Comparison of ENCODE assay signal across 13 cellular contexts in the genomic region with DNA sequence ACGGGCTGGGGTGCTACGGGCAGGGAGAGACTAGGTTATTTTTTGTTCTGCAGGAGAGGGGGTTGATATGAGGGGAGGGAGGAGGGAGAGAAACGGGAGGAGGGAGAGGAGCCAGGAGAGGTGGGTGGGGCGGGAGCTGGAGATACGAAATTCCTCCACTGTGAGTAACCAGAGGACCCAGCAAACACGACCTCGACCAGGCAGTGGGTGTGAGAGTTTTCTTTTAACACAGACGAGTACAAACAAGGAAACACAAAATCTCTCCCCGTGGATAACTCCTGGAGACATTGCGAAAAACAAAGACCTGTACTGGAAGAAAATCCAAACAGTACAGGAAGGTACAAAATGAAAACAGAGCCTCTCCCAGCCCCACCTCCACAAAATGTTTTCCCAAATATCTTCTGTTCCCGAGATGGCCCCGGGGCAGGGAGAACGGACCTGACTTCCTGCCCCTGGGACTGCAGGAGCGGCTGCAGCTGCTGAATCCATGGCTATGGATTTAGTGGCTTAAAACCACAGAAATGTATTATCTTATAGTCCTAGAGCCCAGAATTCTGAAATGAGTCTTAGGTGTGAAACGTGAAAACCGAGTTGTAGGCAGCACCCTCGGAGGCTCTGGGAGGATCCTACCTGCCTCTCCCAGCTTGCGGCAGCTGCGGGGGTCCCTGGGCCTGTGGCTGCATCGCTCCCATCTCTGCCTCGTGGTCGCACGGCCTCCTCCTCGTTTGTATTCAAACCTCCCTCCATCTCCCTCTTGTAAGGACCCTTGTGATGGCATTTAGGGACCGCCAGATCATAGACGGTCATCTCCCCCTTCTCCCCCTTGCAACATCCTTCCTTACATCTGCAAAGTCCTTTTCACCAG.
DNase-seq lines count a peak whose midpoint lies in the region; ATAC-seq and TF ChIP-seq lines count a peak whose summit lies in the region.
"Had no signal": no experiment of that assay in that cellular context is flagged by ENCODE, and none has a peak within 500 bp of the region (broad histone marks: within the 10 kb centered on the region; RNA-seq: fewer than 3 reads in every experiment).

No MANE protein-coding gene starts in this region.

- H3K4me1 ChIP-seq in GM23338 (ENCODE audit: insufficient read depth) (0 out of 2 replicates have a peak, but pooled peaks cover 7% of the 10 kb centered on the region), adipocyte (ENCODE audit: control insufficient read depth, insufficient read depth, low read length) (peaks cover 10% of the 10 kb centered on the region), smooth muscle cell (ENCODE audit: low read depth) (no peaks in the 10 kb centered on the region)

- no peak overlapping the region for H3K4me2 ChIP-seq in GM23338
- H3K4me2 ChIP-seq in smooth muscle cell: peak overlapping the region; percentile 84

- H3K79me2 ChIP-seq in GM23338 (replicated peaks; ENCODE audit: insufficient read depth): no peaks in the 10 kb centered on the region
- no peaks in the 10 kb centered on the region for H3K79me2 ChIP-seq in smooth muscle cell (ENCODE audit: low read depth)

- POLR2A ChIA-PET in T-cell (lab: Charles Lee): no interaction called here

- H3K4me1 Mint-ChIP-seq in GM23338 (peaks cover 24% of the 10 kb centered on the region), T-cell (no peaks in the 10 kb centered on the region)

- ATAC-seq in GM23338: peak; percentile 26
- ATAC-seq in T-cell (replicated peaks in 1 of 4): no peak

- H3K27ac ChIP-seq in GM23338 (ENCODE audit: low read depth) (no peak overlapping the region), smooth muscle cell (ENCODE audit: low read depth) (peak overlapping the region; percentile 82)
- H3K27ac ChIP-seq: thoracic aorta had no signal

- H3K9me3 Mint-ChIP-seq in GM23338: no peaks in the 10 kb centered on the region; the same call in 1 of the 3 replicates
- H3K9me3 Mint-ChIP-seq in T-cell: peaks cover 0 to 2% (median 0%) of the 10 kb centered on the region in 3 donors
- H3K9me3 Mint-ChIP-seq: dendritic cell treated with granulocyte-macrophage colony-stimulating factor and Interleukin-4, amounts not matched to agents 40 ng/mL and 50 ng/mL, for 4 days had no signal

- H3K36me3 Mint-ChIP-seq in GM23338 (ENCODE audit: low read depth) (no peaks in the 10 kb centered on the region), T-cell (no peaks in the 10 kb centered on the region)

- H3K27me3 Mint-ChIP-seq in GM23338 (ENCODE audit: insufficient read depth, low read depth, poor library complexity) (peaks cover 10% of the 10 kb centered on the region), T-cell (peaks cover 11 to 35% of the 10 kb centered on the region in 2 donors)

- 44% methylated on average over 23 of the region's 26 CpGs for WGBS in smooth muscle cell (ENCODE audit: low lambda C conversion rate)

- H3K9me3 ChIP-seq in adipocyte (ENCODE audit: control insufficient read depth, low read length): no peaks in the 10 kb centered on the region
- H3K9me3 ChIP-seq in smooth muscle cell (replicated peaks; ENCODE audit: low read depth): no peaks in the 10 kb centered on the region
- H3K9me3 ChIP-seq: thoracic aorta had no signal

- H3K27ac Mint-ChIP-seq in GM23338 (no peak overlapping the region), T-cell (no peak overlapping the region)
- H3K27ac Mint-ChIP-seq: dendritic cell treated with granulocyte-macrophage colony-stimulating factor and Interleukin-4, amounts not matched to agents 40 ng/mL and 50 ng/mL, for 4 days had no signal

- H3K9ac ChIP-seq in adipocyte (ENCODE audit: low read length): peak overlapping the region; percentile 39
- H3K9ac ChIP-seq in smooth muscle cell (ENCODE audit: low read depth): peak overlapping the region; percentile 70

- H3K36me3 ChIP-seq in GM23338 (ENCODE audit: insufficient read depth): no peaks in the 10 kb centered on the region
- H3K36me3 ChIP-seq in adipocyte (ENCODE audit: control insufficient read depth, insufficient read depth, low read length, severe bottlenecking): no peaks in the 10 kb centered on the region
- H3K36me3 ChIP-seq in smooth muscle cell (ENCODE audit: low read depth): no peaks in the 10 kb centered on the region
- H3K36me3 ChIP-seq: thoracic aorta had no signal

- H4K20me1 ChIP-seq in GM23338 (replicated peaks; ENCODE audit: insufficient read depth) (no peaks in the 10 kb centered on the region), smooth muscle cell (ENCODE audit: low read depth) (no peaks in the 10 kb centered on the region)

- CTCF ChIA-PET in T-cell (lab: Charles Lee): no interaction called here

- DNase-seq in GM23338 (ENCODE audit: low spot score): no peak
- DNase-seq in adipocyte (ENCODE audit: low read depth): peak; percentile 65
- peak; percentile 49 for DNase-seq in iPS-NIHi7 (ENCODE audit: extremely low spot score)
- DNase-seq in smooth muscle cell (lab: John Stamatoyannopoulos, UW; ENCODE audit: unreplicated experiment): no peak
- no peak for DNase-seq in activated CD4-positive, CD25-positive, alpha-beta regulatory T cell treated with anti-CD3 and anti-CD28 coated beads, Interleukin-2, amount 50 U/mL, for 72 hours
- DNase-seq in medulla oblongata (ENCODE audit: extremely low spot score): no peak
- no peak for DNase-seq in T-cell
- DNase-seq in cerebellar nuclear complex (lab: John Stamatoyannopoulos, UW): no peak
- DNase-seq: GF-D8, kidney, NCI-H1092 treated with DMSO at 0.1 percent for 48 hours had no signal

- H3K27me3 ChIP-seq in GM23338 (ENCODE audit: insufficient read depth) (no peaks in the 10 kb centered on the region), adipocyte (replicated peaks; ENCODE audit: control insufficient read depth, insufficient read depth, low read length) (peaks cover 7% of the 10 kb centered on the region), smooth muscle cell (ENCODE audit: low read depth) (no peaks in the 10 kb centered on the region)

- H2AFZ ChIP-seq in GM23338 (peak overlapping the region; percentile 43; the same call in 1 of the 2 replicates), smooth muscle cell (ENCODE audit: low read depth) (peak overlapping the region; percentile 89)

- H3K4me3 ChIP-seq in GM23338: no peak overlapping the region
- H3K4me3 ChIP-seq in adipocyte (ENCODE audit: low read length): no peak overlapping the region
- peak overlapping the region; percentile 27 for H3K4me3 ChIP-seq in smooth muscle cell
- H3K4me3 ChIP-seq: thoracic aorta had no signal

- H3F3A ChIP-seq in GM23338 (replicated peaks; ENCODE audit: low read depth): no peaks in the 10 kb centered on the region
- peaks cover 5% of the 10 kb centered on the region for H3F3A ChIP-seq in smooth muscle cell (ENCODE audit: low read depth)

- H3K4me3 Mint-ChIP-seq in GM23338 (no peak overlapping the region), T-cell (no peak overlapping the region)
- H3K4me3 Mint-ChIP-seq: dendritic cell treated with granulocyte-macrophage colony-stimulating factor and Interleukin-4, amounts not matched to agents 40 ng/mL and 50 ng/mL, for 4 days had no signal

- H3K9me2 ChIP-seq in GM23338 (ENCODE audit: insufficient read depth): no peaks in the 10 kb centered on the region

- no peak for TF ChIP-seq CTCF in GM23338 (conservative IDR thresholded peaks at IDR 0.05; ENCODE audit: low read depth in 2 of 2)
- TF ChIP-seq CTCF in smooth muscle cell (IDR thresholded peaks at IDR 0.05; ENCODE audit: borderline replicate concordance, insufficient read depth, poor library complexity, severe bottlenecking): no peak

TF ChIP-seq in GM23338, 12 proteins besides CTCF, POLR2A, EP300 and RAD21 (continues in another document):
- TF ChIP-seq EZH2 (IDR thresholded peaks at IDR 0.05; ENCODE audit: low read depth, unreplicated experiment): no peak
- TF ChIP-seq ETS1 (IDR thresholded peaks at IDR 0.05): no peak
- no peak for TF ChIP-seq NANOG (IDR thresholded peaks at IDR 0.05; ENCODE audit: borderline replicate concordance)

Comparison
In these comparisons a context has a peak if more than half of its experiments do, and no peak if none do; other contexts are left out.
1. DNase-seq: peak in adipocyte (single experiment) and iPS-NIHi7 (single experiment); none in GM23338 (single experiment), smooth muscle cell (single experiment), activated CD4-positive, CD25-positive, alpha-beta regulatory T cell treated with anti-CD3 and anti-CD28 coated beads, Interleukin-2, amount 50 U/mL, for 72 hours (single experiment), medulla oblongata (single experiment), T-cell (0 of 34) and cerebellar nuclear complex (0 of 2).